ENCODE assay signal across 21 cellular contexts in the genomic region with DNA sequence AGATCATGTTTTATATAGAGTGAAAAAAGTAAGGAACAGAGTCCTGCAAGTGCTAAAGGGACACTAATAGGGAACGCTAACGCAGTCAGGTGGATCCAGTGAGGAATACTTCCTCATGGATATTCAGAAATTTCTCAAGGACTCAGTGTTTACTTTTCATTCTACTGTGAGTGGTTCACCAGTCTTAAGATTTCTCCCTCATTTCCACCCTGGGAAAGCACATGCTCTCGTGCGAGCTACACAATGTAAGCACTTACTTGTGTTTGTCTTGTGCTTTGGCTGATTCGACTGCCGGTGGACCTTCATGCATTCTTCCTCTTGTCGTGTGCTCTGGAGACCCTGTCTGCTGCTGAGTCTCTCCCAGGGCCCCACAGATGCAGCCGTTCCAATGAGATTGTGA.
"Had no signal": no experiment of that assay in that cellular context is flagged by ENCODE, and none has a peak within 500 bp of the region (broad histone marks: within the 10 kb centered on the region; RNA-seq: fewer than 3 reads in every experiment).

No MANE protein-coding gene starts in this region.

- ATAC-seq: left ventricle myocardium superior; right lobe of liver; stimulated activated naive CD8-positive, alpha-beta T cell treated with anti-CD3 and anti-CD28 coated beads, Interleukin-15, Interleukin-2, amounts not matched to agents 100 U/mL and 50 U/mL, for 24 hours; T-helper 17 cell had no signal

- H3K9me3 ChIP-seq: esophagus squamous epithelium, right lobe of liver, testis had no signal

- H3K27me3 ChIP-seq: esophagus squamous epithelium, right lobe of liver, testis had no signal

- FAIRE-seq: islet of Langerhans had no signal

- H3K36me3 ChIP-seq: esophagus squamous epithelium, right lobe of liver had no signal

- H3K4me1 ChIP-seq: right lobe of liver had no signal

- H3K4me3 ChIP-seq: esophagus squamous epithelium, right lobe of liver, testis had no signal

- H3K27ac ChIP-seq: epithelial cell of prostate, esophagus squamous epithelium, right lobe of liver, testis had no signal

- DNase-seq: activated CD4-positive, alpha-beta memory T cell treated with anti-CD3 and anti-CD28 coated beads for 36 hours; activated CD4-positive, alpha-beta T cell treated with anti-CD3 and anti-CD28 coated beads, Interleukin-2, amount 10 ng/mL, durations not matched to agents 24 days and 14 days; activated CD4-positive, CD25-positive, alpha-beta regulatory T cell treated with anti-CD3 and anti-CD28 coated beads, Interleukin-2, amount 50 U/mL, for 72 hours; activated CD8-positive, alpha-beta memory T cell treated with anti-CD3 and anti-CD28 coated beads, Interleukin-2, amount 50 U/mL, for 4 hours; activated effector memory CD4-positive, alpha-beta T cell treated with anti-CD3 and anti-CD28 coated beads, Interleukin-2, amount 50 U/mL, for 16 hours; activated naive CD4-positive, alpha-beta T cell treated with anti-CD3 and anti-CD28 coated beads, Interleukin-2, amount 10 ng/mL, durations not matched to agents 7 days and 5 days; activated T-cell treated with anti-CD3 and anti-CD28 coated beads, Interleukin-2, amount 50 U/mL, for 1 hour; amygdala; caudate nucleus; esophagus squamous epithelium; foreskin melanocyte; left ventricle myocardium superior; naive B cell; right lobe of liver; stimulated activated CD4-positive, alpha-beta T cell treated with anti-CD3 and anti-CD28 coated beads, Interleukin-2, amount 100 ng/mL, for 48 hours; stimulated activated naive CD8-positive, alpha-beta T cell treated with anti-CD3 and anti-CD28 coated beads, Interleukin-15, Interleukin-2, amounts not matched to agents 100 U/mL and 50 U/mL, for 24 hours; T-helper 17 cell; T1000; testis had no signal
